Comparison of ENCODE assay signal across 10 cellular contexts in genomic region chr1:22731924-22732522, GRCh38. TPM values are rescaled to one million over a fixed set of nuclear protein-coding genes. Genes with fewer than 3 reads are reported as not detected.
DNase-seq lines count a peak whose midpoint lies in the region; ATAC-seq and TF ChIP-seq lines count a peak whose summit lies in the region.
"Had no signal": no experiment of that assay in that cellular context is flagged by ENCODE, and none has a peak within 500 bp of the region (broad histone marks: within the 10 kb centered on the region; RNA-seq: fewer than 3 reads in every experiment).

No MANE protein-coding gene starts in this region.

- H3F3A ChIP-seq in Loucy (ENCODE audit: low read depth): no peaks in the 10 kb centered on the region

- no peaks in the 10 kb centered on the region for H3K79me2 ChIP-seq in Loucy (ENCODE audit: insufficient read depth, low read length)

- no peak overlapping the region for H3K4me3 Mint-ChIP-seq in chondrocyte (ENCODE audit: unreplicated experiment)

- no peaks in the 10 kb centered on the region for H3K36me3 Mint-ChIP-seq in chondrocyte (ENCODE audit: low read depth)

- peaks cover 21% of the 10 kb centered on the region for H3K4me1 Mint-ChIP-seq in chondrocyte (ENCODE audit: low read depth)

- no peak overlapping the region for H3K9ac ChIP-seq in Loucy (ENCODE audit: low read depth, low read length, poor library complexity, severe bottlenecking)

- no peak overlapping the region for H2AFZ ChIP-seq in Loucy (ENCODE audit: low read length)

- H3K9me3 ChIP-seq in Loucy (ENCODE audit: insufficient read depth, low read depth, low read length): no peaks in the 10 kb centered on the region
- H3K9me3 ChIP-seq in mucosa of descending colon: no peaks in the 10 kb centered on the region

- DNase-seq in ELF-1 (ENCODE audit: low read depth, low spot score) (peak; percentile 54), chondrocyte (ENCODE audit: low spot score) (no peak), mucosa of descending colon (peak in 1 of 3 donors; percentile 57), kidney tubule cell (ENCODE audit: low spot score) (no peak), Ammon's horn (ENCODE audit: low spot score) (no peak), NCI-H2081 treated with DMSO at 0.1 percent for 48 hours (lab: John Stamatoyannopoulos, UW) (no peak)
- DNase-seq: activated CD4-positive, CD25-positive, alpha-beta regulatory T cell; activated effector memory CD4-positive, alpha-beta T cell treated with anti-CD3 and anti-CD28 coated beads, Interleukin-2, amount 50 U/mL, for 16 hours had no signal

- H3K9me2 ChIP-seq in Loucy (replicated peaks; ENCODE audit: low read depth, low read length): no peaks in the 10 kb centered on the region

- no peaks in the 10 kb centered on the region for H3K36me3 ChIP-seq in Loucy (ENCODE audit: insufficient read depth, low read length)
- H3K36me3 ChIP-seq in mucosa of descending colon (ENCODE audit: low read depth): no peaks in the 10 kb centered on the region

- no peak overlapping the region for H3K4me3 ChIP-seq in Loucy (ENCODE audit: low read length, poor library complexity, severe bottlenecking)
- no peak overlapping the region for H3K4me3 ChIP-seq in mucosa of descending colon

- H3K9me3 Mint-ChIP-seq in chondrocyte (ENCODE audit: low read depth): no peaks in the 10 kb centered on the region

- no peak overlapping the region for H3K27ac Mint-ChIP-seq in chondrocyte (ENCODE audit: unreplicated experiment)

- no peak overlapping the region for H3K4me2 ChIP-seq in Loucy (ENCODE audit: low read depth, low read length, poor library complexity, severe bottlenecking)

- H3K4me1 ChIP-seq in Loucy (ENCODE audit: insufficient read depth, low read length, poor library complexity, severe bottlenecking): no peaks in the 10 kb centered on the region
- H3K4me1 ChIP-seq in mucosa of descending colon (ENCODE audit: low read depth): no peaks in the 10 kb centered on the region

- intact Hi-C loops in mucosa of descending colon (cut with DNase I, micrococcal nuclease): no loop called here

- TF ChIP-seq CTCF in Loucy (conservative IDR thresholded peaks at IDR 0.05; ENCODE audit: low read length) (peak; percentile 44), chondrocyte (IDR thresholded peaks at IDR 0.05) (peak; percentile 39), mucosa of descending colon (IDR thresholded peaks at IDR 0.05) (no peak)

- H3K27me3 ChIP-seq in Loucy (ENCODE audit: insufficient read depth, low read length, poor library complexity, severe bottlenecking): no peaks in the 10 kb centered on the region

- H3K27me3 Mint-ChIP-seq in chondrocyte (ENCODE audit: low read depth): no peaks in the 10 kb centered on the region

- no peaks in the 10 kb centered on the region for H4K20me1 ChIP-seq in Loucy (ENCODE audit: insufficient read depth, low read length, poor library complexity, severe bottlenecking)

- ATAC-seq in mucosa of descending colon (peak; percentile 15), GM21529 (IDR thresholded peaks at IDR 0.05; ENCODE audit: unreplicated experiment) (no peak)

RNA-seq across cellular contexts. Expression of gene EPHB2, which starts 21.4 kb away (rescaled TPM):
- total RNA-seq in chondrocyte: 44.6 to 57.5 TPM (median 48.0 TPM) in 3 replicates
- 10 to 100 TPM; 22.7 to 76.7 (median 70.8) TPM for total RNA-seq in mucosa of descending colon
